In genomic region chr22:48448821-48449220, GRCh38 we compare ENCODE assay signal across 15 cellular contexts.
A peak's percentile ranks its signal among the peaks of the same experiment; 100 is the strongest.
DNase-seq lines count a peak whose midpoint lies in the region; ATAC-seq and TF ChIP-seq lines count a peak whose summit lies in the region.
"Had no signal": no experiment of that assay in that cellular context is flagged by ENCODE, and none has a peak within 500 bp of the region (broad histone marks: within the 10 kb centered on the region; RNA-seq: fewer than 3 reads in every experiment).

No MANE protein-coding gene starts in this region.

- DNase-seq in MV-4-11 (lab: John Stamatoyannopoulos, UW) (peak; percentile 6), lower lobe of right lung (peak; percentile 25), spleen (peak; percentile 61), NCI-H524 treated with DMSO at 0.1 percent for 48 hours (lab: John Stamatoyannopoulos, UW) (no peak), retina (no peak), NCI-H524 (lab: John Stamatoyannopoulos, UW) (no peak)
- DNase-seq: CD4-positive, alpha-beta T cell; DMS153; DMS79; GDM1; HCEC 1CT had no signal

- H3K4me2 ChIP-seq in BLaER1, result peak overlapping the region; percentile 54
- H3K4me2 ChIP-seq: GM23338 had no signal

- H3K9ac ChIP-seq in BLaER1, result no peak overlapping the region

- H3K27me3 ChIP-seq in BLaER1 (peaks cover 88% of the 10 kb centered on the region), lower lobe of right lung (ENCODE audit: low read depth) (peaks cover 5% of the 10 kb centered on the region), spleen (replicated peaks in 1 of 7) (peaks cover 0 to 98% (median 0%) of the 10 kb centered on the region in 7 donors)

- no peak overlapping the region for H3K27ac ChIP-seq in BLaER1
- H3K27ac ChIP-seq in lower lobe of right lung, result no peak overlapping the region
- no peak overlapping the region for H3K27ac ChIP-seq in spleen
- H3K27ac ChIP-seq: C4-2B had no signal

- TF ChIP-seq POLR2A in spleen (IDR thresholded peaks at IDR 0.05), result no peak

- peaks cover 64% of the 10 kb centered on the region for H3K4me1 ChIP-seq in BLaER1
- H3K4me1 ChIP-seq in lower lobe of right lung, result peaks cover 3% of the 10 kb centered on the region
- H3K4me1 ChIP-seq in spleen, result peaks cover 0 to 14% (median 0%) of the 10 kb centered on the region in 6 donors

- H3K4me3 ChIP-seq in BLaER1 (no peak overlapping the region), lower lobe of right lung (no peak overlapping the region), spleen (no peak overlapping the region)
- H3K4me3 ChIP-seq: GM23338 had no signal

- H3K9me3 ChIP-seq in BLaER1 (peaks cover 11% of the 10 kb centered on the region), lower lobe of right lung (no peaks in the 10 kb centered on the region), spleen (no peaks in the 10 kb centered on the region)

- TF ChIP-seq CTCF in lower lobe of right lung (IDR thresholded peaks at IDR 0.05) (no peak), spleen (IDR thresholded peaks at IDR 0.05 in 8 of 11, conservative IDR thresholded peaks at IDR 0.05 in 3 of 11) (no peak)

- no peaks in the 10 kb centered on the region for H3K36me3 ChIP-seq in BLaER1
- H3K36me3 ChIP-seq in lower lobe of right lung, result no peaks in the 10 kb centered on the region
- H3K36me3 ChIP-seq in spleen, result no peaks in the 10 kb centered on the region

- H4K20me1 ChIP-seq in BLaER1, result peaks cover 72% of the 10 kb centered on the region

- 85 to 100% (median 86%) methylated on average over 2 to 7 of the region's 7 CpGs for WGBS in spleen, 5 donors

- ATAC-seq in lower lobe of right lung, result no peak
- no peak for ATAC-seq in HG02870 (IDR thresholded peaks at IDR 0.05; ENCODE audit: unreplicated experiment)
- ATAC-seq: GM23338 had no signal

- intact Hi-C loops in lower lobe of right lung (cut with DNase I) (no loop called here), spleen (cut with DNase I; ENCODE audit: low total_unique reads) (no loop called here)

Comparison
In these comparisons a context has a peak if more than half of its experiments do, and no peak if none do; other contexts are left out.
1. DNase-seq: peak in MV-4-11 (single experiment), lower lobe of right lung (single experiment) and spleen (single experiment); none in NCI-H524 treated with DMSO at 0.1 percent for 48 hours (single experiment), retina (single experiment) and NCI-H524 (0 of 2).